ENCODE assay signal across 1 cellular context in genomic region chr11:66070604-66071325, GRCh38.
TF ChIP-seq lines count a peak whose summit lies in the region.

No MANE protein-coding gene starts in this region.

TF ChIP-seq in HepG2, 621 proteins besides CTCF, POLR2A, EP300 and RAD21:
- TF ChIP-seq KLF11 (CRISPR knock-in tag; IDR thresholded peaks at IDR 0.05) (no peak), ZNF543 (CRISPR knock-in tag; IDR thresholded peaks at IDR 0.05) (0 out of 2 replicates have a peak, but pooled peaks have one; percentile 34), ZFX (CRISPR knock-in tag; IDR thresholded peaks at IDR 0.05; ENCODE audit: low read depth) (peak; percentile 65), ZNF549 (CRISPR knock-in tag; IDR thresholded peaks at IDR 0.05) (no peak), ZNF891 (CRISPR knock-in tag; IDR thresholded peaks at IDR 0.05) (0 out of 2 replicates have a peak, but pooled peaks have one; percentile 55), SALL1 (CRISPR knock-in tag; IDR thresholded peaks at IDR 0.05) (peak; percentile 19; the same call in 1 of the 2 replicates), ZSCAN31 (CRISPR knock-in tag; IDR thresholded peaks at IDR 0.05; ENCODE audit: low read depth) (0 out of 2 replicates have a peak, but pooled peaks have one; percentile 9), SIN3A (IDR thresholded peaks at IDR 0.05; ENCODE audit: borderline replicate concordance, low read depth, low read length) (peak; percentile 17; the same call in 1 of the 2 replicates), SP4 (CRISPR knock-in tag; IDR thresholded peaks at IDR 0.05) (peak; percentile 30; the same call in 1 of the 2 replicates), DNMT3B (CRISPR knock-in tag; conservative IDR thresholded peaks at IDR 0.05) (no peak), NCOA1 (CRISPR knock-in tag; IDR thresholded peaks at IDR 0.05) (no peak), PHF8 (CRISPR knock-in tag; IDR thresholded peaks at IDR 0.05) (peak; percentile 50), MEIS2 (CRISPR knock-in tag; IDR thresholded peaks at IDR 0.05) (0 out of 2 replicates have a peak, but pooled peaks have one; percentile 21), TBX3 (IDR thresholded peaks at IDR 0.05; ENCODE audit: borderline replicate concordance) (no peak), MXI1 (IDR thresholded peaks at IDR 0.05; ENCODE audit: borderline replicate concordance, low read depth, low read length) (no peak), ZFY (CRISPR knock-in tag; IDR thresholded peaks at IDR 0.05) (peak; percentile 64), YY1 (IDR thresholded peaks at IDR 0.05; ENCODE audit: insufficient read depth, insufficient replicate concordance, low read depth, low read length) (peak; percentile 11), ARID4A (CRISPR knock-in tag; IDR thresholded peaks at IDR 0.05; ENCODE audit: borderline replicate concordance) (peak; percentile 48; the same call in 1 of the 2 replicates), IKZF4 (CRISPR knock-in tag; IDR thresholded peaks at IDR 0.05; ENCODE audit: borderline replicate concordance, low read depth, not compliant biosample characterization) (no peak), GLI4 (CRISPR knock-in tag; IDR thresholded peaks at IDR 0.05; ENCODE audit: borderline replicate concordance) (peak; percentile 69; the same call in 1 of the 2 replicates), SAP130 (CRISPR knock-in tag; IDR thresholded peaks at IDR 0.05; ENCODE audit: low read depth) (0 out of 2 replicates have a peak, but pooled peaks have one; percentile 3), RNF2 (conservative IDR thresholded peaks at IDR 0.05; ENCODE audit: low read depth) (0 out of 2 replicates have a peak, but pooled peaks have one; percentile 7), ZNF772 (CRISPR knock-in tag; IDR thresholded peaks at IDR 0.05) (0 out of 2 replicates have a peak, but pooled peaks have one; percentile 35), TERF1 (CRISPR knock-in tag; IDR thresholded peaks at IDR 0.05) (no peak), ATF6 (CRISPR knock-in tag; conservative IDR thresholded peaks at IDR 0.05) (no peak), ZNF496 (CRISPR knock-in tag; IDR thresholded peaks at IDR 0.05; ENCODE audit: insufficient replicate concordance) (no peak), ZNF547 (CRISPR knock-in tag; IDR thresholded peaks at IDR 0.05) (peak; percentile 64; the same call in 1 of the 2 replicates), TBX2 (CRISPR knock-in tag; IDR thresholded peaks at IDR 0.05; ENCODE audit: borderline replicate concordance) (peak; percentile 21; the same call in 1 of the 2 replicates), MAX (IDR thresholded peaks at IDR 0.05) (0 out of 2 replicates have a peak, but pooled peaks have one; percentile 4), ZNF329 (CRISPR knock-in tag; IDR thresholded peaks at IDR 0.05; ENCODE audit: low read depth) (0 out of 2 replicates have a peak, but pooled peaks have one; percentile 40), ZNF12 (CRISPR knock-in tag; IDR thresholded peaks at IDR 0.05) (no peak), ZBTB2 (CRISPR knock-in tag; IDR thresholded peaks at IDR 0.05; ENCODE audit: low read depth) (0 out of 2 replicates have a peak, but pooled peaks have one; percentile 44)
- TF ChIP-seq, protein P1, sequence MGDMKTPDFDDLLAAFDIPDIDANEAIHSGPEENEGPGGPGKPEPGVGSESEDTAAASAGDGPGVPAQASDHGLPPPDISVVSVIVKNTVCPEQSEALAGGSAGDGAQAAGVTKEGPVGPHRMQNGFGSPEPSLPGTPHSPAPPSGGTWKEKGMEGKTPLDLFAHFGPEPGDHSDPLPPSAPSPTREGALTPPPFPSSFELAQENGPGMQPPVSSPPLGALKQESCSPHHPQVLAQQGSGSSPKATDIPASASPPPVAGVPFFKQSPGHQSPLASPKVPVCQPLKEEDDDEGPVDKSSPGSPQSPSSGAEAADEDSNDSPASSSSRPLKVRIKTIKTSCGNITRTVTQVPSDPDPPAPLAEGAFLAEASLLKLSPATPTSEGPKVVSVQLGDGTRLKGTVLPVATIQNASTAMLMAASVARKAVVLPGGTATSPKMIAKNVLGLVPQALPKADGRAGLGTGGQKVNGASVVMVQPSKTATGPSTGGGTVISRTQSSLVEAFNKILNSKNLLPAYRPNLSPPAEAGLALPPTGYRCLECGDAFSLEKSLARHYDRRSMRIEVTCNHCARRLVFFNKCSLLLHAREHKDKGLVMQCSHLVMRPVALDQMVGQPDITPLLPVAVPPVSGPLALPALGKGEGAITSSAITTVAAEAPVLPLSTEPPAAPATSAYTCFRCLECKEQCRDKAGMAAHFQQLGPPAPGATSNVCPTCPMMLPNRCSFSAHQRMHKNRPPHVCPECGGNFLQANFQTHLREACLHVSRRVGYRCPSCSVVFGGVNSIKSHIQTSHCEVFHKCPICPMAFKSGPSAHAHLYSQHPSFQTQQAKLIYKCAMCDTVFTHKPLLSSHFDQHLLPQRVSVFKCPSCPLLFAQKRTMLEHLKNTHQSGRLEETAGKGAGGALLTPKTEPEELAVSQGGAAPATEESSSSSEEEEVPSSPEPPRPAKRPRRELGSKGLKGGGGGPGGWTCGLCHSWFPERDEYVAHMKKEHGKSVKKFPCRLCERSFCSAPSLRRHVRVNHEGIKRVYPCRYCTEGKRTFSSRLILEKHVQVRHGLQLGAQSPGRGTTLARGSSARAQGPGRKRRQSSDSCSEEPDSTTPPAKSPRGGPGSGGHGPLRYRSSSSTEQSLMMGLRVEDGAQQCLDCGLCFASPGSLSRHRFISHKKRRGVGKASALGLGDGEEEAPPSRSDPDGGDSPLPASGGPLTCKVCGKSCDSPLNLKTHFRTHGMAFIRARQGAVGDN (CRISPR knock-in tag; IDR thresholded peaks at IDR 0.05): peak; percentile 38; the same call in 1 of the 2 replicates
- TF ChIP-seq, protein P2, sequence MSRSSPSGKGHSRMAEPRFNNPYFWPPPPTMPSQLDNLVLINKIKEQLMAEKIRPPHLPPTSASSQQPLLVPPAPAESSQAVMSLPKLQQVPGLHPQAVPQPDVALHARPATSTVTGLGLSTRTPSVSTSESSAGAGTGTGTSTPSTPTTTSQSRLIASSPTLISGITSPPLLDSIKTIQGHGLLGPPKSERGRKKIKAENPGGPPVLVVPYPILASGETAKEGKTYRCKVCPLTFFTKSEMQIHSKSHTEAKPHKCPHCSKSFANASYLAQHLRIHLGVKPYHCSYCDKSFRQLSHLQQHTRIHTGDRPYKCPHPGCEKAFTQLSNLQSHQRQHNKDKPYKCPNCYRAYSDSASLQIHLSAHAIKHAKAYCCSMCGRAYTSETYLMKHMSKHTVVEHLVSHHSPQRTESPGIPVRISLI (CRISPR knock-in tag; IDR thresholded peaks at IDR 0.05; ENCODE audit: borderline replicate concordance): no peak
- TF ChIP-seq, protein P3, sequence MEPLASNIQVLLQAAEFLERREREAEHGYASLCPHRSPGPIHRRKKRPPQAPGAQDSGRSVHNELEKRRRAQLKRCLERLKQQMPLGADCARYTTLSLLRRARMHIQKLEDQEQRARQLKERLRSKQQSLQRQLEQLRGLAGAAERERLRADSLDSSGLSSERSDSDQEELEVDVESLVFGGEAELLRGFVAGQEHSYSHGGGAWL (CRISPR knock-in tag; IDR thresholded peaks at IDR 0.05): peak; percentile 29; the same call in 1 of the 2 replicates
